In genomic region chr2:172038604-172039003, GRCh38 we compare ENCODE assay signal across 16 cellular contexts. TPM values are rescaled to one million over a fixed set of nuclear protein-coding genes. Genes with fewer than 3 reads are reported as not detected.
DNase-seq lines count a peak whose midpoint lies in the region; ATAC-seq and TF ChIP-seq lines count a peak whose summit lies in the region.
"Had no signal": no experiment of that assay in that cellular context is flagged by ENCODE, and none has a peak within 500 bp of the region (broad histone marks: within the 10 kb centered on the region; RNA-seq: fewer than 3 reads in every experiment).

No MANE protein-coding gene starts in this region.

- no peaks in the 10 kb centered on the region for H3K27me3 ChIP-seq in H9 (ENCODE audit: insufficient read depth, low read length)
- H3K27me3 ChIP-seq: esophagus muscularis mucosa had no signal

- no peaks in the 10 kb centered on the region for H3K23me2 ChIP-seq in H9 (ENCODE audit: insufficient read length, low read depth, low read length, poor library complexity, severe bottlenecking)

- H2BK15ac ChIP-seq in H9 (ENCODE audit: low read depth, low read length), result no peak overlapping the region

- no peaks in the 10 kb centered on the region for H3K4me1 ChIP-seq in H9 (ENCODE audit: insufficient read depth, low read length)
- H3K4me1 ChIP-seq: esophagus muscularis mucosa had no signal

- H3K27me3 Mint-ChIP-seq in H9 (ENCODE audit: low read depth), result no peaks in the 10 kb centered on the region

- no peaks in the 10 kb centered on the region for H4K20me1 ChIP-seq in H9 (ENCODE audit: control insufficient read depth, insufficient read depth, insufficient read length)

- no peaks in the 10 kb centered on the region for H3K9me3 Mint-ChIP-seq in H9
- H3K9me3 Mint-ChIP-seq: activated T-cell treated with anti-CD3 and anti-CD28 coated beads, Interleukin-2, amount 50 U/mL, for 72 hours; WTC11 had no signal

- no peak overlapping the region for H3K14ac ChIP-seq in H9 (ENCODE audit: insufficient read depth, low read length)

- no peak overlapping the region for H3K56ac ChIP-seq in H9 (ENCODE audit: insufficient read length, low read depth, low read length)

- DNase-seq in Daoy (ENCODE audit: low read depth), result peak; percentile 67
- DNase-seq in M059J (ENCODE audit: low read depth), result peak; percentile 97
- DNase-seq in T1000 (lab: John Stamatoyannopoulos, UW), result peak; percentile 43
- peak; percentile 52 for DNase-seq in kidney tubule cell (ENCODE audit: low spot score)
- no peak for DNase-seq in NCI-H1092 (lab: John Stamatoyannopoulos, UW)
- DNase-seq in H9, result no peak
- DNase-seq: activated T-cell treated with anti-CD3 and anti-CD28 coated beads, Interleukin-2, amount 50 U/mL, for 72 hours; DMS53; NCI-H2107; nephron progenitor cell; stimulated activated CD4-positive, alpha-beta T cell treated with anti-CD3 and anti-CD28 coated beads, Interleukin-12 subunit alpha, Interleukin-12 subunit beta, amount 100 ng/mL, for 4 hours had no signal

- H3T11ph ChIP-seq in H9 (ENCODE audit: low read length), result no peak overlapping the region

- H3K4me3 Mint-ChIP-seq in H9, result no peak overlapping the region
- H3K4me3 Mint-ChIP-seq: activated T-cell treated with anti-CD3 and anti-CD28 coated beads, Interleukin-2, amount 50 U/mL, for 72 hours; nephron progenitor cell; WTC11 had no signal

- no CpG with 5 or more reads among the region's 2 CpGs for whole genome bisulfite sequencing in H9 (ENCODE audit: extremely low coverage, insufficient read length, low lambda C conversion rate)

- no peak overlapping the region for H3K23ac ChIP-seq in H9 (ENCODE audit: insufficient read length, low read depth, low read length)

- H2BK5ac ChIP-seq in H9 (ENCODE audit: insufficient read length, low read length), result no peak overlapping the region

- ATAC-seq in HG03196 (IDR thresholded peaks at IDR 0.05; ENCODE audit: unreplicated experiment) (no peak), GM21390 (IDR thresholded peaks at IDR 0.05; ENCODE audit: unreplicated experiment) (no peak)
- ATAC-seq: activated T-cell treated with anti-CD3 and anti-CD28 coated beads, Interleukin-2, amount 50 U/mL, for 72 hours; Right ventricle myocardium inferior; WTC11 had no signal

- H2BK120ac ChIP-seq in H9 (ENCODE audit: low read depth, low read length, poor library complexity, severe bottlenecking), result no peak overlapping the region

- no peak overlapping the region for H3K18ac ChIP-seq in H9 (ENCODE audit: insufficient read length, low read depth, low read length)

- H2BK20ac ChIP-seq in H9 (ENCODE audit: low read depth, low read length, poor library complexity, severe bottlenecking), result no peak overlapping the region

- H2BK12ac ChIP-seq in H9 (ENCODE audit: insufficient read length, low read depth, low read length), result no peak overlapping the region

- H3K36me3 Mint-ChIP-seq in H9 (ENCODE audit: insufficient read depth in 1 of 3, low read depth in 3 of 3), result no peaks in the 10 kb centered on the region; a peak in 1 of 7 replicates
- H3K36me3 Mint-ChIP-seq: WTC11 had no signal

- no peak for TF ChIP-seq CTCF in H9 (conservative IDR thresholded peaks at IDR 0.05)

- H3K79me2 ChIP-seq in H9 (ENCODE audit: insufficient read depth, low read length), result no peaks in the 10 kb centered on the region

- no peak overlapping the region for H4K91ac ChIP-seq in H9 (ENCODE audit: insufficient read length, low read depth, low read length)

- no peak overlapping the region for H4K8ac ChIP-seq in H9 (replicated peaks; ENCODE audit: insufficient read length, low read depth, low read length)

- H2AK5ac ChIP-seq in H9 (ENCODE audit: insufficient read length, low read length), result no peak overlapping the region

- no peak overlapping the region for H4K5ac ChIP-seq in H9 (ENCODE audit: insufficient read length, low read depth, low read length)

- no peak overlapping the region for H3K27ac Mint-ChIP-seq in H9
- H3K27ac Mint-ChIP-seq: activated T-cell treated with anti-CD3 and anti-CD28 coated beads, Interleukin-2, amount 50 U/mL, for 72 hours; WTC11 had no signal

- H3K4ac ChIP-seq in H9 (ENCODE audit: low read depth, low read length), result no peak overlapping the region

- H3K27ac ChIP-seq in H9 (ENCODE audit: insufficient read length, low read depth, low read length), result no peak overlapping the region
- H3K27ac ChIP-seq: esophagus muscularis mucosa had no signal

- H2AFZ ChIP-seq in H9 (ENCODE audit: low read length), result no peak overlapping the region

- H3K4me1 Mint-ChIP-seq in H9, result no peaks in the 10 kb centered on the region
- H3K4me1 Mint-ChIP-seq: WTC11 had no signal

- H3K9ac ChIP-seq in H9 (ENCODE audit: extremely low read depth, insufficient read length, low read length), result no peak overlapping the region

- H3K79me1 ChIP-seq in H9 (ENCODE audit: insufficient read depth, low read depth, low read length, poor library complexity, severe bottlenecking), result no peaks in the 10 kb centered on the region

- H3K9me3 ChIP-seq in H9 (ENCODE audit: control insufficient read depth, low read depth, low read length), result no peaks in the 10 kb centered on the region
- H3K9me3 ChIP-seq: esophagus muscularis mucosa had no signal

- no peak overlapping the region for H3K4me2 ChIP-seq in H9 (ENCODE audit: insufficient read depth, insufficient read length, low read length)

RNA-seq across cellular contexts. Expression of gene METAP1D, which starts 38.9 kb away (rescaled TPM):
- 6.9 and 16.5 TPM in 2 replicates for total RNA-seq in Daoy (2014; rRNA removed; shearing (Covaris generic))
- 6.8 and 7.8 TPM in 2 replicates for total RNA-seq in M059J (2014; rRNA removed; shearing (Covaris generic))
- total RNA-seq in H9 (2021), result 5.2 and 6.4 TPM in 2 replicates

RNA-seq across cellular contexts. Expression of gene DLX1, which starts 46.7 kb away (rescaled TPM):
- total RNA-seq in Daoy (2014; rRNA removed; shearing (Covaris generic)), result 7.3 and 7.4 TPM in 2 replicates
- 5.6 and 6.8 TPM in 2 replicates for total RNA-seq in M059J (2014; rRNA removed; shearing (Covaris generic))
- total RNA-seq in H9 (2021), result not detected in 2 replicates
- total RNA-seq: Right ventricle myocardium inferior, WTC11 had no signal

Comparison
In these comparisons a context has a peak if more than half of its experiments do, and no peak if none do; other contexts are left out.
1. DNase-seq: peak in Daoy (single experiment), M059J (single experiment), T1000 (single experiment) and kidney tubule cell (single experiment); none in NCI-H1092 (single experiment) and H9 (single experiment).